Comparison of ENCODE assay signal across 17 cellular contexts in genomic region chr13:40966298-40966697, GRCh38. TPM values are rescaled to one million over a fixed set of nuclear protein-coding genes. Genes with fewer than 3 reads are reported as not detected.
DNase-seq lines count a peak whose midpoint lies in the region; ATAC-seq, FAIRE-seq and TF ChIP-seq lines count a peak whose summit lies in the region.
"Had no signal": no experiment of that assay in that cellular context is flagged by ENCODE, and none has a peak within 500 bp of the region (broad histone marks: within the 10 kb centered on the region; RNA-seq: fewer than 3 reads in every experiment).

No MANE protein-coding gene starts in this region.

- TF ChIP-seq CTCF in K562 (IDR thresholded peaks at IDR 0.05 in 2 of 3, conservative IDR thresholded peaks at IDR 0.05 in 1 of 3; ENCODE audit: insufficient read depth in 2 of 3, low read depth in 1 of 3, low read length in 3 of 3) (no peak), brain microvascular endothelial cell (IDR thresholded peaks at IDR 0.05; ENCODE audit: low read depth, low read length, missing control alignments) (no peak)

- CTCF ChIA-PET in activated naive CD4-positive, alpha-beta T cell treated with anti-CD3 and anti-CD28 coated beads, Interleukin-2, amount 10 ng/mL, durations not matched to agents 7 days and 5 days (lab: Charles Lee): interaction anchor here (0.9 to 1.3 kb wide), 3 partner anchors 8 to 64 kb away, joined by 3 to 5 read pairs (median 3); no protein-coding TSS in a partner anchor
- CTCF ChIA-PET in K562 (lab: Yijun Ruan, JAX; ENCODE audit: low intra/inter-chr PET ratio): no interaction called here

- H3K27ac ChIP-seq in K562 (ENCODE audit: extremely low read depth, low read depth, low read length) (no peak overlapping the region), brain microvascular endothelial cell (no peak overlapping the region)
- H3K27ac ChIP-seq: gastrocnemius medialis had no signal

- H2AFZ ChIP-seq in K562 (ENCODE audit: low read depth, low read length): no peak overlapping the region

- no peak for TF ChIP-seq EP300 in K562 (IDR thresholded peaks at IDR 0.05; ENCODE audit: low read length)

- intact Hi-C loops in K562 (cut with micrococcal nuclease): no loop called here

- no peaks in the 10 kb centered on the region for H3K27me3 Mint-ChIP-seq in activated naive CD4-positive, alpha-beta T cell treated with anti-CD3 and anti-CD28 coated beads, Interleukin-2, amount 50 U/mL, for 24 hours
- H3K27me3 Mint-ChIP-seq in activated naive CD4-positive, alpha-beta T cell treated with anti-CD3 and anti-CD28 coated beads, Interleukin-2, amount 10 ng/mL, durations not matched to agents 7 days and 5 days: no peaks in the 10 kb centered on the region
- H3K27me3 Mint-ChIP-seq in stimulated activated naive B cell treated with anti-CD40 and anti-IgM and Interleukin-4, amounts not matched to agents 10 μg/mL and 1 μg/mL and 100 μg/mL, for 72 hours: no peaks in the 10 kb centered on the region

- in situ Hi-C loops in K562 (cut with MboI): no loop called here
- in situ Hi-C loops in brain microvascular endothelial cell (cut with HindIII; ENCODE audit: low pct_ligation_motif_present, low sequenced_read_pairs): no loop called here

- H3K79me2 ChIP-seq in K562 (ENCODE audit: control insufficient read depth, insufficient read depth, low read length): peaks cover 99% of the 10 kb centered on the region

- TF ChIP-seq POLR2A in K562 (conservative IDR thresholded peaks at IDR 0.05): no peak

- no peaks in the 10 kb centered on the region for H3K9me3 ChIP-seq in K562 (replicated peaks; ENCODE audit: control insufficient read depth, insufficient read depth, low read depth, low read length)
- H3K9me3 ChIP-seq: gastrocnemius medialis, thyroid gland had no signal

- H3K4me3 ChIP-seq in K562: no peak overlapping the region
- H3K4me3 ChIP-seq in brain microvascular endothelial cell (ENCODE audit: low read depth, low read length): no peak overlapping the region
- H3K4me3 ChIP-seq: gastrocnemius medialis, thyroid gland had no signal

- FAIRE-seq in K562 (lab: Jason Lieb, UNC): no peak
- FAIRE-seq: A204.1, colon, H1 had no signal

- POLR2A ChIA-PET in K562 (lab: Yijun Ruan, JAX): no interaction called here

- no peak for TF ChIP-seq RAD21 in K562 (CRISPR knock-in tag; conservative IDR thresholded peaks at IDR 0.05 in 1 of 2, IDR thresholded peaks at IDR 0.05 in 1 of 2)

- H4K20me1 ChIP-seq in K562 (replicated peaks; ENCODE audit: control insufficient read depth, insufficient read depth, low read length): peaks cover 11% of the 10 kb centered on the region; the same call in 1 of the 2 replicates

- no peaks in the 10 kb centered on the region for H3K9me1 ChIP-seq in K562 (ENCODE audit: control insufficient read depth, insufficient read depth, low read length)

- peaks cover 7% of the 10 kb centered on the region for H3K36me3 Mint-ChIP-seq in activated naive CD4-positive, alpha-beta T cell treated with anti-CD3 and anti-CD28 coated beads, Interleukin-2, amount 50 U/mL, for 24 hours
- peaks cover 37% of the 10 kb centered on the region for H3K36me3 Mint-ChIP-seq in activated naive CD4-positive, alpha-beta T cell treated with anti-CD3 and anti-CD28 coated beads, Interleukin-2, amount 10 ng/mL, durations not matched to agents 7 days and 5 days
- H3K36me3 Mint-ChIP-seq in stimulated activated naive B cell treated with anti-CD40 and anti-IgM and Interleukin-4, amounts not matched to agents 10 μg/mL and 1 μg/mL and 100 μg/mL, for 72 hours: peaks cover 11 to 29% of the 10 kb centered on the region in 2 donors

- ATAC-seq in K562: no peak
- peak; percentile 58 to 75 for ATAC-seq in stimulated activated naive B cell treated with anti-CD40 and anti-IgM and Interleukin-4, amounts not matched to agents 10 μg/mL and 1 μg/mL and 100 μg/mL, for 72 hours (replicated peaks)
- no peak for ATAC-seq in GM18909 (IDR thresholded peaks at IDR 0.05; ENCODE audit: poor library complexity, unreplicated experiment)
- ATAC-seq: gastrocnemius medialis, SK-N-SH treated with all-trans-retinoic acid at 6 μM for 48 hours had no signal

- H3K4me3 Mint-ChIP-seq in activated naive CD4-positive, alpha-beta T cell treated with anti-CD3 and anti-CD28 coated beads, Interleukin-2, amount 50 U/mL, for 24 hours: no peak overlapping the region
- no peak overlapping the region for H3K4me3 Mint-ChIP-seq in activated naive CD4-positive, alpha-beta T cell treated with anti-CD3 and anti-CD28 coated beads, Interleukin-2, amount 10 ng/mL, durations not matched to agents 7 days and 5 days
- no peak overlapping the region for H3K4me3 Mint-ChIP-seq in stimulated activated naive B cell treated with anti-CD40 and anti-IgM and Interleukin-4, amounts not matched to agents 10 μg/mL and 1 μg/mL and 100 μg/mL, for 72 hours
- H3K4me3 Mint-ChIP-seq: neural crest cell had no signal

- BruUV-seq in K562 (replicated peaks; lab: Mats Ljungman, UMichigan): no TSS peak

- H3K27me3 ChIP-seq in K562 (ENCODE audit: control insufficient read depth in 2 of 2, insufficient read depth in 2 of 2, low read length in 2 of 2) (no peaks in the 10 kb centered on the region), brain microvascular endothelial cell (replicated peaks) (no peaks in the 10 kb centered on the region)
- H3K27me3 ChIP-seq: gastrocnemius medialis, thyroid gland had no signal

- H3K36me3 ChIP-seq in K562 (ENCODE audit: control insufficient read depth, insufficient read depth, low read length) (peaks cover 14% of the 10 kb centered on the region; the same call in 2 of the 3 replicates), brain microvascular endothelial cell (replicated peaks) (no peaks in the 10 kb centered on the region)
- H3K36me3 ChIP-seq: gastrocnemius medialis, thyroid gland had no signal

- no peak overlapping the region for H3K4me2 ChIP-seq in K562 (ENCODE audit: insufficient read depth, low read length)

- peaks cover 98% of the 10 kb centered on the region for H3K4me1 Mint-ChIP-seq in activated naive CD4-positive, alpha-beta T cell treated with anti-CD3 and anti-CD28 coated beads, Interleukin-2, amount 50 U/mL, for 24 hours
- peaks cover 78% of the 10 kb centered on the region for H3K4me1 Mint-ChIP-seq in activated naive CD4-positive, alpha-beta T cell treated with anti-CD3 and anti-CD28 coated beads, Interleukin-2, amount 10 ng/mL, durations not matched to agents 7 days and 5 days
- H3K4me1 Mint-ChIP-seq in stimulated activated naive B cell treated with anti-CD40 and anti-IgM and Interleukin-4, amounts not matched to agents 10 μg/mL and 1 μg/mL and 100 μg/mL, for 72 hours: peaks cover 39 to 85% of the 10 kb centered on the region in 2 donors
- H3K4me1 Mint-ChIP-seq: neural crest cell had no signal

- H3K4me1 ChIP-seq in K562 (replicated peaks in 1 of 2; ENCODE audit: control insufficient read depth in 2 of 2, insufficient read depth in 2 of 2, low read length in 2 of 2): peaks cover 0 to 9% of the 10 kb centered on the region in 2 experiments; a peak in 3 of 5 replicates

- DNase-seq in activated naive CD4-positive, alpha-beta T cell treated with anti-CD3 and anti-CD28 coated beads, Interleukin-2, amount 10 ng/mL, durations not matched to agents 7 days and 5 days: no peak
- DNase-seq in NOMO-1 (lab: John Stamatoyannopoulos, UW; ENCODE audit: unreplicated experiment in 2 of 2) (peak; percentile 61 to 96), K562 (ENCODE audit: extremely low read depth in 1 of 4, low spot score in 3 of 4) (no peak), brain microvascular endothelial cell (no peak)
- DNase-seq in stimulated activated naive B cell treated with anti-CD40 and anti-IgM and Interleukin-4, amounts not matched to agents 10 μg/mL and 1 μg/mL and 100 μg/mL, for 72 hours: no peak
- no peak for DNase-seq in stimulated activated CD4-positive, alpha-beta T cell treated with anti-CD3 and anti-CD28 coated beads, Interleukin-4, amount 100 ng/mL, for 1 hour
- DNase-seq: gastrocnemius medialis, NCI-H1105 treated with DMSO at 0.1 percent for 48 hours, NCI-H226, thyroid gland had no signal

- H3K27ac Mint-ChIP-seq in activated naive CD4-positive, alpha-beta T cell treated with anti-CD3 and anti-CD28 coated beads, Interleukin-2, amount 50 U/mL, for 24 hours: peak overlapping the region; percentile 88
- H3K27ac Mint-ChIP-seq in activated naive CD4-positive, alpha-beta T cell treated with anti-CD3 and anti-CD28 coated beads, Interleukin-2, amount 10 ng/mL, durations not matched to agents 7 days and 5 days: no peak overlapping the region
- H3K27ac Mint-ChIP-seq in stimulated activated naive B cell treated with anti-CD40 and anti-IgM and Interleukin-4, amounts not matched to agents 10 μg/mL and 1 μg/mL and 100 μg/mL, for 72 hours: no peak overlapping the region

- WGBS in K562 (ENCODE audit: insufficient coverage, low coverage, missing lambda C conversion rate): 56% methylated on average over 2 of the region's 3 CpGs

- H3K9ac ChIP-seq in K562 (ENCODE audit: insufficient read depth in 1 of 2, low read depth in 2 of 2, low read length in 2 of 2): no peak overlapping the region

- H3K9me3 Mint-ChIP-seq in activated naive CD4-positive, alpha-beta T cell treated with anti-CD3 and anti-CD28 coated beads, Interleukin-2, amount 50 U/mL, for 24 hours: no peaks in the 10 kb centered on the region
- no peaks in the 10 kb centered on the region for H3K9me3 Mint-ChIP-seq in activated naive CD4-positive, alpha-beta T cell treated with anti-CD3 and anti-CD28 coated beads, Interleukin-2, amount 10 ng/mL, durations not matched to agents 7 days and 5 days
- H3K9me3 Mint-ChIP-seq in stimulated activated naive B cell treated with anti-CD40 and anti-IgM and Interleukin-4, amounts not matched to agents 10 μg/mL and 1 μg/mL and 100 μg/mL, for 72 hours: no peaks in the 10 kb centered on the region
- H3K9me3 Mint-ChIP-seq: neural crest cell had no signal

RNA-seq across cellular contexts. Expression of gene ELF1, which starts 52.8 kb away (rescaled TPM):
- 23.9 and 37.6 TPM in 2 replicates for total RNA-seq in K562 (2011; cell fraction: chromatin; rRNA removed; ENCODE audit: low replicate concordance)
- total RNA-seq in K562 (2011; cell fraction: nucleolus; rRNA removed): 21.8 and 23.3 TPM in 2 replicates
- total RNA-seq in K562 (2011; cell fraction: nucleoplasm; rRNA removed): 22.6 and 28.2 TPM in 2 replicates
- total RNA-seq in K562 (2014; rRNA removed) (25.3 and 27.6 TPM in 2 replicates), K562 (2014; rRNA removed; fragmentation: Illumina TruSeq; extraction: Trizol) (33.4 and 42.4 TPM in 2 replicates), K562 (2015; rRNA removed; fragmentation: Illumina TruSeq; extraction: Trizol) (27.6 and 30.4 TPM in 2 replicates), K562 (2021) (37.5 and 46.6 TPM in 2 replicates)
- polyA plus RNA-seq in K562 (2011; rRNA removed) (35.2 and 35.5 TPM in 2 replicates), K562 (2014; fragmentation: Illumina TruSeq; extraction: Trizol) (51.2 and 54.4 TPM in 2 replicates), K562 (2014; fragmentation: Nextera tagmentation; extraction: Ambion mirVana) (10 to 100 TPM; 30.4 to 36.8 TPM), K562 (2014; rRNA removed) (24.7 and 27.6 TPM in 2 replicates)
- 21.9 and 24.0 TPM in 2 replicates for polyA plus RNA-seq in K562 (2011; cell fraction: cytosol; rRNA removed)
- 18.7 and 20.7 TPM in 2 replicates for polyA plus RNA-seq in K562 (2011; cell fraction: nucleus; rRNA removed)
- polyA plus RNA-seq in K562 (2012): 32.5 and 37.9 TPM in 2 replicates
- 52.2 and 62.7 TPM in 2 replicates for polyA minus RNA-seq in K562 (2011; rRNA and poly(A)+ RNA removed)
- 18.8 and 29.8 TPM in 2 replicates for polyA minus RNA-seq in K562 (2011; cell fraction: cytosol; rRNA and poly(A)+ RNA removed)
- polyA minus RNA-seq in K562 (2011; cell fraction: nucleus; rRNA and poly(A)+ RNA removed): 23.0 and 28.3 TPM in 2 replicates

Comparison
In these comparisons a context has a peak if more than half of its experiments do, and no peak if none do; other contexts are left out.
1. DNase-seq: peak in NOMO-1 (2 of 2); none in activated naive CD4-positive, alpha-beta T cell treated with anti-CD3 and anti-CD28 coated beads, Interleukin-2, amount 10 ng/mL, durations not matched to agents 7 days and 5 days (single experiment), K562 (0 of 4), stimulated activated naive B cell treated with anti-CD40 and anti-IgM and Interleukin-4, amounts not matched to agents 10 μg/mL and 1 μg/mL and 100 μg/mL, for 72 hours (single experiment), stimulated activated CD4-positive, alpha-beta T cell treated with anti-CD3 and anti-CD28 coated beads, Interleukin-4, amount 100 ng/mL, for 1 hour (single experiment) and brain microvascular endothelial cell (single experiment).
2. ATAC-seq: peak in stimulated activated naive B cell treated with anti-CD40 and anti-IgM and Interleukin-4, amounts not matched to agents 10 μg/mL and 1 μg/mL and 100 μg/mL, for 72 hours (2 of 2); none in K562 (single experiment) and GM18909 (single experiment).